Comparison of ENCODE assay signal across 21 cellular contexts in genomic region chr5:133506165-133506564, GRCh38.
"Had no signal": no experiment of that assay in that cellular context is flagged by ENCODE, and none has a peak within 500 bp of the region (broad histone marks: within the 10 kb centered on the region; RNA-seq: fewer than 3 reads in every experiment).

No MANE protein-coding gene starts in this region.

- H3K27me3 ChIP-seq: colonic mucosa, tibial artery had no signal

- H3K27me3 Mint-ChIP-seq: activated CD8-positive, alpha-beta T cell treated with anti-CD3 and anti-CD28 coated beads for 36 hours had no signal

- H3K27ac Mint-ChIP-seq: activated CD8-positive, alpha-beta T cell treated with anti-CD3 and anti-CD28 coated beads for 36 hours; activated naive CD4-positive, alpha-beta T cell treated with anti-CD3 and anti-CD28 coated beads, Interleukin-2, amount 10 ng/mL, durations not matched to agents 7 days and 5 days; activated naive CD8-positive, alpha-beta T cell treated with anti-CD3 and anti-CD28 coated beads, Interleukin-2, amount 50 U/mL, for 24 hours; activated T-cell treated with anti-CD3 and anti-CD28 coated beads, Interleukin-2, amount 50 U/mL, for 24 hours; mesothelial cell of epicardium; natural killer cell treated with Interleukin-12 subunit alpha and Interleukin-12 subunit beta and Interleukin-15 and Interleukin-18, amount 100 ng/mL, for 72 hours had no signal

- H3K27ac ChIP-seq: colonic mucosa, tibial artery had no signal

- DNase-seq: activated CD4-positive, alpha-beta T cell treated with anti-CD3 and anti-CD28 coated beads for 48 hours; activated CD4-positive, CD25-positive, alpha-beta regulatory T cell; activated CD8-positive, alpha-beta T cell treated with anti-CD3 and anti-CD28 coated beads for 36 hours; activated naive CD4-positive, alpha-beta T cell treated with anti-CD3 and anti-CD28 coated beads, Interleukin-2, amount 10 ng/mL, durations not matched to agents 7 days and 5 days; activated naive CD8-positive, alpha-beta T cell treated with anti-CD3 and anti-CD28 coated beads, Interleukin-2, amount 50 U/mL, for 24 hours; activated T-cell treated with anti-CD3 and anti-CD28 coated beads, Interleukin-2, amount 50 U/mL, for 24 hours; anterior cingulate cortex; colonic mucosa; erythroblast; hypothalamus; nucleus accumbens; posterior cingulate gyrus; stimulated activated CD4-positive, alpha-beta T cell treated with anti-CD3 and anti-CD28 coated beads, Interleukin-2, amount 100 ng/mL, for 24 hours; stimulated activated naive CD8-positive, alpha-beta T cell treated with anti-CD3 and anti-CD28 coated beads, Interleukin-15, Interleukin-2, amounts not matched to agents 100 U/mL and 50 U/mL, for 24 hours; substantia nigra; tibial artery had no signal

- H3K4me1 ChIP-seq: colonic mucosa, tibial artery had no signal

- H3K36me3 ChIP-seq: colonic mucosa, tibial artery had no signal

- H3K4me1 Mint-ChIP-seq: activated naive CD4-positive, alpha-beta T cell treated with anti-CD3 and anti-CD28 coated beads, Interleukin-2, amount 10 ng/mL, durations not matched to agents 7 days and 5 days; activated naive CD8-positive, alpha-beta T cell treated with anti-CD3 and anti-CD28 coated beads, Interleukin-2, amount 50 U/mL, for 24 hours; central memory CD8-positive, alpha-beta T cell had no signal

- H3K9me3 ChIP-seq: colonic mucosa, tibial artery had no signal

- H3K9me3 Mint-ChIP-seq: activated CD8-positive, alpha-beta T cell treated with anti-CD3 and anti-CD28 coated beads for 36 hours; activated naive CD4-positive, alpha-beta T cell treated with anti-CD3 and anti-CD28 coated beads, Interleukin-2, amount 10 ng/mL, durations not matched to agents 7 days and 5 days; activated naive CD8-positive, alpha-beta T cell treated with anti-CD3 and anti-CD28 coated beads, Interleukin-2, amount 50 U/mL, for 24 hours; activated T-cell treated with anti-CD3 and anti-CD28 coated beads, Interleukin-2, amount 50 U/mL, for 24 hours; brain; central memory CD8-positive, alpha-beta T cell; mesothelial cell of epicardium; natural killer cell treated with Interleukin-12 subunit alpha and Interleukin-12 subunit beta and Interleukin-15 and Interleukin-18, amount 100 ng/mL, for 72 hours had no signal

- H3K4me3 ChIP-seq: colonic mucosa, lung, tibial artery had no signal

- H3K36me3 Mint-ChIP-seq: activated naive CD4-positive, alpha-beta T cell treated with anti-CD3 and anti-CD28 coated beads, Interleukin-2, amount 10 ng/mL, durations not matched to agents 7 days and 5 days; brain; mesothelial cell of epicardium; natural killer cell treated with Interleukin-12 subunit alpha and Interleukin-12 subunit beta and Interleukin-15 and Interleukin-18, amount 100 ng/mL, for 72 hours had no signal

- H3K4me3 Mint-ChIP-seq: activated CD8-positive, alpha-beta T cell treated with anti-CD3 and anti-CD28 coated beads for 36 hours; activated naive CD4-positive, alpha-beta T cell treated with anti-CD3 and anti-CD28 coated beads, Interleukin-2, amount 10 ng/mL, durations not matched to agents 7 days and 5 days; activated naive CD8-positive, alpha-beta T cell treated with anti-CD3 and anti-CD28 coated beads, Interleukin-2, amount 50 U/mL, for 24 hours; activated T-cell treated with anti-CD3 and anti-CD28 coated beads, Interleukin-2, amount 50 U/mL, for 24 hours; brain; central memory CD8-positive, alpha-beta T cell; mesothelial cell of epicardium; natural killer cell treated with Interleukin-12 subunit alpha and Interleukin-12 subunit beta and Interleukin-15 and Interleukin-18, amount 100 ng/mL, for 72 hours had no signal
